Comparison of ENCODE assay signal across 29 cellular contexts in the genomic region with DNA sequence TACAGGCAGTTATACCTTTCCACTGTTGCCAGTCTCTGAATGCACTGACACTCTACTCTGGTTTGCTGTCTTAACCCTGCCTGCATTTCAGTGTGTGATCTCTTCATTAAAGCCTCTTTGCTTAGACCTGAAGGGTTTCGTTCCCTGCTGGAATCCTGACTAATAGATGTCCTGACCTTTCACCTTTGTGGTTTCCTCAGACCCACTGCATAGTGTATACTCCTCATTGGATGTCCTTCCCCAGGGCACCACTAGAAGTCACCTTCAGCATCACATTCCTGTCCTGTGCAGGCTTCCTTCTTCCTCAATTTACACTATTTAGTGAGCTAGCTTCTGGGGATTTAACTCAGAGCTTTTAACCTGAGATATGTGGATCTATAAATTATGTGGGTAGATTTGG.
A peak's percentile ranks its signal among the peaks of the same experiment; 100 is the strongest.
DNase-seq lines count a peak whose midpoint lies in the region; ATAC-seq and TF ChIP-seq lines count a peak whose summit lies in the region.
"Had no signal": no experiment of that assay in that cellular context is flagged by ENCODE, and none has a peak within 500 bp of the region (broad histone marks: within the 10 kb centered on the region; RNA-seq: fewer than 3 reads in every experiment).

No MANE protein-coding gene starts in this region.

- no peak overlapping the region for H3K4ac ChIP-seq in IMR-90 (ENCODE audit: low read depth, low read length)

- H2BK5ac ChIP-seq in IMR-90 (ENCODE audit: low read depth, low read length, poor library complexity, severe bottlenecking), result no peak overlapping the region

- H3K36me3 ChIP-seq in IMR-90 (ENCODE audit: control insufficient read depth, insufficient read depth, low read length), result no peaks in the 10 kb centered on the region
- no peaks in the 10 kb centered on the region for H3K36me3 ChIP-seq in CD8-positive, alpha-beta T cell (ENCODE audit: insufficient read depth, low read length)
- H3K36me3 ChIP-seq: ovary, right atrium auricular region, thoracic aorta had no signal

- H2AK5ac ChIP-seq in IMR-90 (ENCODE audit: low read depth, low read length), result no peak overlapping the region

- no peak overlapping the region for H2BK120ac ChIP-seq in IMR-90 (ENCODE audit: low read depth, low read length)

- ATAC-seq in IMR-90 (ENCODE audit: low read depth) (no peak), GM18861 (IDR thresholded peaks at IDR 0.05; ENCODE audit: unreplicated experiment) (no peak)
- no peak for ATAC-seq in CD8-positive, alpha-beta T cell
- ATAC-seq: left colon; natural killer cell treated with Interleukin-12 subunit alpha and Interleukin-12 subunit beta and Interleukin-15 and Interleukin-18, amount 100 ng/mL, for 72 hours had no signal

- no peak overlapping the region for H2AFZ ChIP-seq in IMR-90 (replicated peaks; ENCODE audit: low read length, poor library complexity)

- no peak overlapping the region for H3K4me3 ChIP-seq in GM12864 (ENCODE audit: low read depth, low read length)
- H3K4me3 ChIP-seq in IMR-90 (ENCODE audit: insufficient read depth, low read depth, low read length), result no peak overlapping the region
- H3K4me3 ChIP-seq in CD8-positive, alpha-beta T cell (ENCODE audit: low read depth, low read length), result no peak overlapping the region
- H3K4me3 ChIP-seq: ovary, right atrium auricular region, SK-N-MC, thoracic aorta had no signal

- POLR2A ChIA-PET in IMR-90 (lab: Charles Lee; ENCODE audit: unreplicated experiment), result no interaction called here
- POLR2A ChIA-PET in CD8-positive, alpha-beta T cell (lab: Charles Lee), result no interaction called here

- no peaks in the 10 kb centered on the region for H3K9me3 ChIP-seq in IMR-90 (ENCODE audit: control insufficient read depth, insufficient read depth, low read length)
- no peaks in the 10 kb centered on the region for H3K9me3 ChIP-seq in CD8-positive, alpha-beta T cell (ENCODE audit: low read length)
- H3K9me3 ChIP-seq: Caco-2, ovary, right atrium auricular region, thoracic aorta had no signal

- no peaks in the 10 kb centered on the region for H3K4me1 Mint-ChIP-seq in CD8-positive, alpha-beta T cell (ENCODE audit: low read depth)

- no peak overlapping the region for H4K91ac ChIP-seq in IMR-90 (ENCODE audit: insufficient read depth, low read depth, low read length)

- no peak overlapping the region for H3K4me3 Mint-ChIP-seq in CD8-positive, alpha-beta T cell
- H3K4me3 Mint-ChIP-seq: activated T-helper 1 cell treated with anti-CD3 and anti-CD28 coated beads, Interleukin-12 subunit alpha, Interleukin-12 subunit beta, Interleukin-2, Interleukin-4 antibody, amounts not matched to agents 30 ng/mL and 10 ng/mL and 1 ng/mL, durations not matched to agents 14 hours and 24 hours and 36 hours; natural killer cell treated with Interleukin-12 subunit alpha and Interleukin-12 subunit beta and Interleukin-15 and Interleukin-18, amount 100 ng/mL, for 72 hours had no signal

- H3K4me2 ChIP-seq in IMR-90 (ENCODE audit: low read depth, low read length), result no peak overlapping the region

- no peak overlapping the region for H3K14ac ChIP-seq in IMR-90 (replicated peaks; ENCODE audit: low read depth, low read length)

- H3K36me3 Mint-ChIP-seq in CD8-positive, alpha-beta T cell, result no peaks in the 10 kb centered on the region
- H3K36me3 Mint-ChIP-seq: natural killer cell treated with Interleukin-12 subunit alpha and Interleukin-12 subunit beta and Interleukin-15 and Interleukin-18, amount 100 ng/mL, for 72 hours had no signal

- no peak overlapping the region for H3K9ac ChIP-seq in IMR-90 (ENCODE audit: low read depth, low read length)

- no peak overlapping the region for H2BK20ac ChIP-seq in IMR-90 (ENCODE audit: low read depth, low read length)

- no peak overlapping the region for H4K8ac ChIP-seq in IMR-90 (ENCODE audit: low read depth in 2 of 2, low read length in 2 of 2)

- H3K9me3 Mint-ChIP-seq in CD8-positive, alpha-beta T cell, result no peaks in the 10 kb centered on the region

- H3K27me3 Mint-ChIP-seq in CD8-positive, alpha-beta T cell (ENCODE audit: low read depth), result no peaks in the 10 kb centered on the region

- in situ Hi-C loops in IMR-90 (cut with MboI; ENCODE audit: low sequenced_read_pairs), result no loop called here

- no peak overlapping the region for H3K18ac ChIP-seq in IMR-90 (ENCODE audit: low read depth, low read length)

- intact Hi-C loops in IMR-90 (cut with micrococcal nuclease), result no loop called here
- intact Hi-C loops in CD8-positive, alpha-beta T cell (cut with DNase I, micrococcal nuclease), result no loop called here

- no peak overlapping the region for H3K56ac ChIP-seq in IMR-90 (ENCODE audit: extremely low read depth, insufficient read depth, low read length)

- no peaks in the 10 kb centered on the region for H3K9me1 ChIP-seq in IMR-90 (ENCODE audit: insufficient read depth, low read length)

- H3K27ac Mint-ChIP-seq in CD8-positive, alpha-beta T cell, result no peak overlapping the region
- H3K27ac Mint-ChIP-seq: activated T-helper 1 cell treated with anti-CD3 and anti-CD28 coated beads, Interleukin-12 subunit alpha, Interleukin-12 subunit beta, Interleukin-2, Interleukin-4 antibody, amounts not matched to agents 30 ng/mL and 10 ng/mL and 1 ng/mL, durations not matched to agents 14 hours and 24 hours and 36 hours; natural killer cell treated with Interleukin-12 subunit alpha and Interleukin-12 subunit beta and Interleukin-15 and Interleukin-18, amount 100 ng/mL, for 72 hours had no signal

- no peak overlapping the region for H3K23ac ChIP-seq in IMR-90 (ENCODE audit: low read depth, low read length)

- CTCF ChIA-PET in IMR-90 (lab: Yijun Ruan, JAX), result no interaction called here
- CTCF ChIA-PET in CD8-positive, alpha-beta T cell (lab: Charles Lee), result no interaction called here

- no peak overlapping the region for H3K27ac ChIP-seq in IMR-90 (ENCODE audit: insufficient read depth, low read length)
- no peak overlapping the region for H3K27ac ChIP-seq in CD8-positive, alpha-beta T cell (ENCODE audit: low read depth, low read length)
- H3K27ac ChIP-seq: ovary, right atrium auricular region, SK-N-MC, thoracic aorta had no signal

- no peak overlapping the region for H4K5ac ChIP-seq in IMR-90 (ENCODE audit: low read depth, low read length)

- no peaks in the 10 kb centered on the region for H3K27me3 ChIP-seq in IMR-90 (ENCODE audit: control insufficient read depth, insufficient read depth, low read length)
- no peaks in the 10 kb centered on the region for H3K27me3 ChIP-seq in CD8-positive, alpha-beta T cell (ENCODE audit: insufficient read depth, low read length)
- H3K27me3 ChIP-seq: ovary, right atrium auricular region had no signal

- no peaks in the 10 kb centered on the region for H3K4me1 ChIP-seq in IMR-90 (ENCODE audit: control insufficient read depth, insufficient read depth, low read length)
- no peaks in the 10 kb centered on the region for H3K4me1 ChIP-seq in CD8-positive, alpha-beta T cell (ENCODE audit: insufficient read depth, low read length)
- H3K4me1 ChIP-seq: Caco-2 had no signal

- no peak for TF ChIP-seq POLR2A in IMR-90 (IDR thresholded peaks at IDR 0.05; ENCODE audit: low read depth, low read length)

- no TSS peak for BruUV-seq in IMR-90 (replicated peaks; lab: Mats Ljungman, UMichigan)

- WGBS in IMR-90 (ENCODE audit: extremely low coverage in 2 of 2, insufficient read length in 1 of 2), 2 experiments, result no CpG with 5 or more reads among the region's 1 CpG

- no peak for DNase-seq in GM12864 (ENCODE audit: low read depth)
- DNase-seq in IMR-90, result peak; percentile 1
- DNase-seq in amniotic epithelial cell (ENCODE audit: low read depth), result peak; percentile 49
- peak; percentile 61 for DNase-seq in kidney tubule cell (ENCODE audit: low spot score)
- DNase-seq in mesenteric fat pad (ENCODE audit: low spot score), result no peak
- no peak for DNase-seq in CD8-positive, alpha-beta T cell
- DNase-seq in GM19240 (ENCODE audit: insufficient read length, low spot score), result no peak
- DNase-seq: ACHN; activated naive CD4-positive, alpha-beta T cell treated with anti-CD3 and anti-CD28 coated beads, Interleukin-2, amount 50 U/mL, for 16 hours; anterior cingulate cortex; Caco-2; caudate nucleus; head of caudate nucleus; left colon; midbrain; NCI-H1694 treated with DMSO at 0.1 percent for 48 hours; NCI-H2171; NCI-H510A treated with DMSO at 0.1 percent for 48 hours; ovary; RPMI8226; stimulated activated CD4-positive, alpha-beta T cell treated with anti-CD3 and anti-CD28 coated beads, Interleukin-4, amount 100 ng/mL, for 24 hours; stimulated activated naive CD4-positive, alpha-beta T cell; T-helper 2 cell had no signal

- TF ChIP-seq RAD21 in IMR-90 (IDR thresholded peaks at IDR 0.05; ENCODE audit: low read length), result no peak

- no peak overlapping the region for H2BK15ac ChIP-seq in IMR-90 (ENCODE audit: low read depth, low read length)

- no peaks in the 10 kb centered on the region for H3K79me1 ChIP-seq in IMR-90 (ENCODE audit: low read depth in 1 of 2, low read length in 2 of 2)

- peak; percentile 9 for TF ChIP-seq CTCF in GM12864 (IDR thresholded peaks at IDR 0.05; ENCODE audit: low read depth, low read length, missing control alignments)
- TF ChIP-seq CTCF in IMR-90 (conservative IDR thresholded peaks at IDR 0.05; ENCODE audit: low read depth, low read length), result no peak
- TF ChIP-seq CTCF in CD8-positive, alpha-beta T cell (IDR thresholded peaks at IDR 0.05), result no peak

- H4K20me1 ChIP-seq in IMR-90 (ENCODE audit: insufficient read depth, low read length), result no peaks in the 10 kb centered on the region

- dilution Hi-C loops in IMR-90 (cut with HindIII; ENCODE audit: low sequenced_read_pairs, unreplicated experiment), result no loop called here

- no peak overlapping the region for H2AK9ac ChIP-seq in IMR-90 (replicated peaks; ENCODE audit: low read depth, low read length, poor library complexity)

TF ChIP-seq in IMR-90, 13 proteins besides CTCF, POLR2A, EP300 and RAD21 (continues in another document):
- TF ChIP-seq, protein P1, sequence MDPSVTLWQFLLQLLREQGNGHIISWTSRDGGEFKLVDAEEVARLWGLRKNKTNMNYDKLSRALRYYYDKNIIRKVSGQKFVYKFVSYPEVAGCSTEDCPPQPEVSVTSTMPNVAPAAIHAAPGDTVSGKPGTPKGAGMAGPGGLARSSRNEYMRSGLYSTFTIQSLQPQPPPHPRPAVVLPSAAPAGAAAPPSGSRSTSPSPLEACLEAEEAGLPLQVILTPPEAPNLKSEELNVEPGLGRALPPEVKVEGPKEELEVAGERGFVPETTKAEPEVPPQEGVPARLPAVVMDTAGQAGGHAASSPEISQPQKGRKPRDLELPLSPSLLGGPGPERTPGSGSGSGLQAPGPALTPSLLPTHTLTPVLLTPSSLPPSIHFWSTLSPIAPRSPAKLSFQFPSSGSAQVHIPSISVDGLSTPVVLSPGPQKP (IDR thresholded peaks at IDR 0.05; ENCODE audit: borderline replicate concordance, low read depth, low read length), result no peak
- TF ChIP-seq, protein P2, sequence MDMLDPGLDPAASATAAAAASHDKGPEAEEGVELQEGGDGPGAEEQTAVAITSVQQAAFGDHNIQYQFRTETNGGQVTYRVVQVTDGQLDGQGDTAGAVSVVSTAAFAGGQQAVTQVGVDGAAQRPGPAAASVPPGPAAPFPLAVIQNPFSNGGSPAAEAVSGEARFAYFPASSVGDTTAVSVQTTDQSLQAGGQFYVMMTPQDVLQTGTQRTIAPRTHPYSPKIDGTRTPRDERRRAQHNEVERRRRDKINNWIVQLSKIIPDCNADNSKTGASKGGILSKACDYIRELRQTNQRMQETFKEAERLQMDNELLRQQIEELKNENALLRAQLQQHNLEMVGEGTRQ (IDR thresholded peaks at IDR 0.05; ENCODE audit: low read depth, low read length), result no peak
- no peak for TF ChIP-seq MAZ (IDR thresholded peaks at IDR 0.05; ENCODE audit: borderline replicate concordance, low read depth, low read length)

Comparison
In these comparisons a context has a peak if more than half of its experiments do, and no peak if none do; other contexts are left out.
1. DNase-seq: peak in IMR-90 (single experiment), amniotic epithelial cell (single experiment) and kidney tubule cell (single experiment); none in GM12864 (single experiment), mesenteric fat pad (single experiment), CD8-positive, alpha-beta T cell (0 of 7) and GM19240 (single experiment).